In genomic region chr1:245220381-245220985, GRCh38 we compare ENCODE assay signal across 14 cellular contexts.
DNase-seq lines count a peak whose midpoint lies in the region; ATAC-seq and TF ChIP-seq lines count a peak whose summit lies in the region.
"Had no signal": no experiment of that assay in that cellular context is flagged by ENCODE, and none has a peak within 500 bp of the region (broad histone marks: within the 10 kb centered on the region; RNA-seq: fewer than 3 reads in every experiment).

No MANE protein-coding gene starts in this region.

- ATAC-seq in GM21515 (IDR thresholded peaks at IDR 0.05; ENCODE audit: unreplicated experiment) = no peak
- ATAC-seq: GM12878 had no signal

- no peaks in the 10 kb centered on the region for H3K36me3 ChIP-seq in NT2/D1 (ENCODE audit: insufficient read depth, insufficient read length, low read length)
- H3K36me3 ChIP-seq: BLaER1 had no signal

- H3K4me3 Mint-ChIP-seq in nephron progenitor cell = no peak overlapping the region
- H3K4me3 Mint-ChIP-seq: CD8-positive, alpha-beta memory T cell had no signal

- H3K27me3 Mint-ChIP-seq in nephron progenitor cell (ENCODE audit: low read depth, poor library complexity) = no peaks in the 10 kb centered on the region

- H3K27me3 ChIP-seq in NT2/D1 (ENCODE audit: insufficient read depth, insufficient read length) = no peaks in the 10 kb centered on the region
- H3K27me3 ChIP-seq: BLaER1 had no signal

- peak overlapping the region; percentile 16 for H3K9ac ChIP-seq in NT2/D1 (ENCODE audit: insufficient read length, low read depth)
- H3K9ac ChIP-seq: BLaER1, GM23248 had no signal

- no peak for TF ChIP-seq CTCF in AG10803 (conservative IDR thresholded peaks at IDR 0.05; ENCODE audit: low read length)
- TF ChIP-seq CTCF in nephron progenitor cell (IDR thresholded peaks at IDR 0.05) = no peak

- H3K4me3 ChIP-seq in AG10803 (ENCODE audit: low read length) = no peak overlapping the region
- no peak overlapping the region for H3K4me3 ChIP-seq in NT2/D1 (ENCODE audit: insufficient read length, low read depth)
- H3K4me3 ChIP-seq: BLaER1, GM12878, GM23248 had no signal

- peak overlapping the region; percentile 97 for H3K27ac Mint-ChIP-seq in nephron progenitor cell
- H3K27ac Mint-ChIP-seq: CD8-positive, alpha-beta memory T cell had no signal

- H3K9me3 Mint-ChIP-seq in nephron progenitor cell = no peaks in the 10 kb centered on the region
- H3K9me3 Mint-ChIP-seq: CD8-positive, alpha-beta memory T cell had no signal

- peaks cover 9% of the 10 kb centered on the region for H3K4me1 ChIP-seq in NT2/D1 (ENCODE audit: insufficient read depth, insufficient read length)
- H3K4me1 ChIP-seq: BLaER1, Caco-2 had no signal

- H3K9me3 ChIP-seq in NT2/D1 (ENCODE audit: insufficient read depth, low read length) = no peaks in the 10 kb centered on the region
- H3K9me3 ChIP-seq: BLaER1, Caco-2 had no signal

- peak; percentile 59 for DNase-seq in AG10803 (ENCODE audit: low read depth)
- no peak for DNase-seq in NT2/D1 (ENCODE audit: low read depth, low spot score)
- DNase-seq in nephron progenitor cell = peak; percentile 19
- DNase-seq in renal cortical epithelial cell (ENCODE audit: low read depth) = peak; percentile 53
- no peak for DNase-seq in hippocampal formation (lab: John Stamatoyannopoulos, UW)
- no peak for DNase-seq in activated naive CD4-positive, alpha-beta T cell (lab: John Stamatoyannopoulos, UW)
- DNase-seq: AML-193; Caco-2; CD8-positive, alpha-beta memory T cell; GM23248; IMR-90 had no signal

- no peaks in the 10 kb centered on the region for H3K36me3 Mint-ChIP-seq in nephron progenitor cell (ENCODE audit: low read depth)
- H3K36me3 Mint-ChIP-seq: CD8-positive, alpha-beta memory T cell had no signal

- peaks cover 92% of the 10 kb centered on the region for H3K4me1 Mint-ChIP-seq in nephron progenitor cell
- H3K4me1 Mint-ChIP-seq: CD8-positive, alpha-beta memory T cell had no signal

Comparison
In these comparisons a context has a peak if more than half of its experiments do, and no peak if none do; other contexts are left out.
1. DNase-seq: peak in AG10803 (single experiment), nephron progenitor cell (single experiment) and renal cortical epithelial cell (single experiment); none in NT2/D1 (single experiment), hippocampal formation (0 of 2) and activated naive CD4-positive, alpha-beta T cell (0 of 4).